In genomic region chr17:81349397-81350319, GRCh38 we compare ENCODE assay signal across 14 cellular contexts. TPM values are rescaled to one million over a fixed set of nuclear protein-coding genes. Genes with fewer than 3 reads are reported as not detected.
DNase-seq lines count a peak whose midpoint lies in the region; ATAC-seq and TF ChIP-seq lines count a peak whose summit lies in the region.
"Had no signal": no experiment of that assay in that cellular context is flagged by ENCODE, and none has a peak within 500 bp of the region (broad histone marks: within the 10 kb centered on the region; RNA-seq: fewer than 3 reads in every experiment).

No MANE protein-coding gene starts in this region.

- CTCF ChIA-PET in CD4-positive, alpha-beta memory T cell (lab: Charles Lee; ENCODE audit: partially characterized antibody), result no interaction called here
- CTCF ChIA-PET in activated CD8-positive, alpha-beta T cell treated with anti-CD3 and anti-CD28 coated beads, Interleukin-2, amount 10 ng/mL, durations not matched to agents 7 days and 5 days (lab: Charles Lee), result no interaction called here

- peaks cover 6% of the 10 kb centered on the region for H3K4me1 ChIP-seq in osteoblast (ENCODE audit: insufficient read depth, low read length)
- H3K4me1 ChIP-seq in CD4-positive, alpha-beta memory T cell (ENCODE audit: insufficient read depth, low read length), result peaks cover 8% of the 10 kb centered on the region

- no peak overlapping the region for H3K4me3 Mint-ChIP-seq in chondrocyte (ENCODE audit: unreplicated experiment)
- no peak overlapping the region for H3K4me3 Mint-ChIP-seq in CD4-positive, alpha-beta memory T cell
- no peak overlapping the region for H3K4me3 Mint-ChIP-seq in activated CD8-positive, alpha-beta T cell treated with anti-CD3 and anti-CD28 coated beads, Interleukin-2, amount 10 ng/mL, durations not matched to agents 7 days and 5 days
- H3K4me3 Mint-ChIP-seq: activated CD8-positive, alpha-beta memory T cell treated with anti-CD3 and anti-CD28 coated beads, Interleukin-2, amount 10 ng/mL, durations not matched to agents 7 days and 5 days had no signal

- H3K27me3 ChIP-seq in osteoblast (ENCODE audit: insufficient read depth, low read length), result no peaks in the 10 kb centered on the region
- H3K27me3 ChIP-seq in CD4-positive, alpha-beta memory T cell (ENCODE audit: insufficient read depth, low read length), result peaks cover 5% of the 10 kb centered on the region

- H3K4me3 ChIP-seq in osteoblast (ENCODE audit: insufficient read depth, low read length), result no peak overlapping the region
- no peak overlapping the region for H3K4me3 ChIP-seq in CD4-positive, alpha-beta memory T cell (ENCODE audit: low read length in 2 of 2)
- H3K4me3 ChIP-seq: esophagus muscularis mucosa had no signal

- H3K4me1 Mint-ChIP-seq in chondrocyte (ENCODE audit: low read depth), result peaks cover 19% of the 10 kb centered on the region
- H3K4me1 Mint-ChIP-seq in CD4-positive, alpha-beta memory T cell, result peaks cover under 1 to 7% (median 3%) of the 10 kb centered on the region in 4 donors
- H3K4me1 Mint-ChIP-seq in activated CD8-positive, alpha-beta T cell treated with anti-CD3 and anti-CD28 coated beads, Interleukin-2, amount 10 ng/mL, durations not matched to agents 7 days and 5 days (ENCODE audit: low read depth), result peaks cover 3% of the 10 kb centered on the region

- intact Hi-C loops in CD4-positive, alpha-beta memory T cell (cut with micrococcal nuclease), result no loop called here

- H4K20me1 ChIP-seq in osteoblast (ENCODE audit: insufficient read depth, low read length), result no peaks in the 10 kb centered on the region

- no peaks in the 10 kb centered on the region for H3K9me3 ChIP-seq in osteoblast (ENCODE audit: low read depth, low read length)
- H3K9me3 ChIP-seq in CD4-positive, alpha-beta memory T cell (ENCODE audit: control insufficient read depth in 1 of 2, low read length in 2 of 2), result no peaks in the 10 kb centered on the region
- H3K9me3 ChIP-seq: esophagus muscularis mucosa had no signal

- peak overlapping the region; percentile 7 for H2AFZ ChIP-seq in osteoblast (ENCODE audit: low read length)

- DNase-seq in EL (peak; percentile 41), NCI-H510A (lab: John Stamatoyannopoulos, UW) (peak; percentile 81), chondrocyte (ENCODE audit: low spot score) (no peak), osteoblast (ENCODE audit: insufficient read length, low spot score, missing footprints) (no peak), activated gamma-delta T cell treated with Interleukin-2 at 50 U/mL for 16 hours (no peak)
- no peak for DNase-seq in CD4-positive, alpha-beta memory T cell
- DNase-seq in activated CD8-positive, alpha-beta T cell treated with anti-CD3 and anti-CD28 coated beads, Interleukin-2, amount 10 ng/mL, durations not matched to agents 7 days and 5 days, result no peak
- DNase-seq: activated CD8-positive, alpha-beta memory T cell treated with anti-CD3 and anti-CD28 coated beads, Interleukin-2, amount 10 ng/mL, durations not matched to agents 7 days and 5 days; GDM1; GOT3; left cardiac atrium had no signal

- H3K27ac ChIP-seq in osteoblast (ENCODE audit: low read depth, low read length), result no peak overlapping the region
- H3K27ac ChIP-seq in CD4-positive, alpha-beta memory T cell (ENCODE audit: low read depth, low read length), result no peak overlapping the region
- H3K27ac ChIP-seq: HL-60 had no signal

- peak overlapping the region; percentile 15 for H3K27ac Mint-ChIP-seq in chondrocyte (ENCODE audit: unreplicated experiment)
- no peak overlapping the region for H3K27ac Mint-ChIP-seq in CD4-positive, alpha-beta memory T cell
- H3K27ac Mint-ChIP-seq in activated CD8-positive, alpha-beta T cell treated with anti-CD3 and anti-CD28 coated beads, Interleukin-2, amount 10 ng/mL, durations not matched to agents 7 days and 5 days, result no peak overlapping the region
- H3K27ac Mint-ChIP-seq: activated CD8-positive, alpha-beta memory T cell treated with anti-CD3 and anti-CD28 coated beads, Interleukin-2, amount 10 ng/mL, durations not matched to agents 7 days and 5 days had no signal

- ATAC-seq in activated CD8-positive, alpha-beta T cell treated with anti-CD3 and anti-CD28 coated beads, Interleukin-2, amount 10 ng/mL, durations not matched to agents 7 days and 5 days, result no peak
- ATAC-seq in GM18517 (IDR thresholded peaks at IDR 0.05; ENCODE audit: unreplicated experiment), result no peak
- ATAC-seq: activated CD8-positive, alpha-beta memory T cell treated with anti-CD3 and anti-CD28 coated beads, Interleukin-2, amount 10 ng/mL, durations not matched to agents 7 days and 5 days; left cardiac atrium had no signal

- H3K9me3 Mint-ChIP-seq in chondrocyte (ENCODE audit: low read depth), result no peaks in the 10 kb centered on the region
- H3K9me3 Mint-ChIP-seq in CD4-positive, alpha-beta memory T cell, result no peaks in the 10 kb centered on the region
- no peaks in the 10 kb centered on the region for H3K9me3 Mint-ChIP-seq in activated CD8-positive, alpha-beta T cell treated with anti-CD3 and anti-CD28 coated beads, Interleukin-2, amount 10 ng/mL, durations not matched to agents 7 days and 5 days (ENCODE audit: insufficient read depth)

- POLR2A ChIA-PET in CD4-positive, alpha-beta memory T cell (lab: Charles Lee; ENCODE audit: partially characterized antibody), result no interaction called here
- POLR2A ChIA-PET in activated CD8-positive, alpha-beta T cell treated with anti-CD3 and anti-CD28 coated beads, Interleukin-2, amount 10 ng/mL, durations not matched to agents 7 days and 5 days (lab: Charles Lee), result no interaction called here

- H3K36me3 Mint-ChIP-seq in chondrocyte (ENCODE audit: low read depth), result peaks cover under 1% of the 10 kb centered on the region
- no peaks in the 10 kb centered on the region for H3K36me3 Mint-ChIP-seq in CD4-positive, alpha-beta memory T cell
- no peaks in the 10 kb centered on the region for H3K36me3 Mint-ChIP-seq in activated CD8-positive, alpha-beta T cell treated with anti-CD3 and anti-CD28 coated beads, Interleukin-2, amount 10 ng/mL, durations not matched to agents 7 days and 5 days (ENCODE audit: low read depth)
- H3K36me3 Mint-ChIP-seq: activated CD8-positive, alpha-beta memory T cell treated with anti-CD3 and anti-CD28 coated beads, Interleukin-2, amount 10 ng/mL, durations not matched to agents 7 days and 5 days had no signal

- H3K79me2 ChIP-seq in osteoblast (ENCODE audit: insufficient read depth, low read length), result peaks cover 7% of the 10 kb centered on the region

- H3K27me3 Mint-ChIP-seq in chondrocyte (ENCODE audit: low read depth), result no peaks in the 10 kb centered on the region
- peaks cover 3 to 8% of the 10 kb centered on the region in 2 donors for H3K27me3 Mint-ChIP-seq in CD4-positive, alpha-beta memory T cell
- H3K27me3 Mint-ChIP-seq in activated CD8-positive, alpha-beta T cell treated with anti-CD3 and anti-CD28 coated beads, Interleukin-2, amount 10 ng/mL, durations not matched to agents 7 days and 5 days (ENCODE audit: low read depth), result peaks cover 26% of the 10 kb centered on the region

- no peaks in the 10 kb centered on the region for H3K36me3 ChIP-seq in osteoblast (ENCODE audit: insufficient read depth, low read length)
- H3K36me3 ChIP-seq in CD4-positive, alpha-beta memory T cell (ENCODE audit: insufficient read depth, low read length), result no peaks in the 10 kb centered on the region
- H3K36me3 ChIP-seq: esophagus muscularis mucosa had no signal

- TF ChIP-seq CTCF in chondrocyte (IDR thresholded peaks at IDR 0.05) (no peak), osteoblast (IDR thresholded peaks at IDR 0.05; ENCODE audit: extremely low read depth, low read depth, low read length) (no peak)

- H3K4me2 ChIP-seq in osteoblast (ENCODE audit: insufficient read depth, low read length), result no peak overlapping the region

RNA-seq across cellular contexts. Expression of gene BAHCC1, which starts 45.6 kb away (rescaled TPM):
- total RNA-seq in chondrocyte, result 20.6 to 32.3 TPM (median 22.7 TPM) in 3 replicates
- 11.2 and 11.5 TPM in 2 replicates for total RNA-seq in osteoblast
- total RNA-seq in CD4-positive, alpha-beta memory T cell, result not detected
- polyA plus RNA-seq in CD4-positive, alpha-beta memory T cell, result not detected
- under 1 TPM; 0.87 to 0.91 TPM for total RNA-seq in activated CD8-positive, alpha-beta T cell treated with anti-CD3 and anti-CD28 coated beads, Interleukin-2, amount 10 ng/mL, durations not matched to agents 7 days and 5 days

RNA-seq across cellular contexts. Expression of gene SLC38A10, which starts 54.6 kb away (rescaled TPM):
- total RNA-seq in chondrocyte, result 115 to 147 TPM (median 116 TPM) in 3 replicates
- 85.5 and 92.6 TPM in 2 replicates for total RNA-seq in osteoblast
- total RNA-seq in CD4-positive, alpha-beta memory T cell, result 100 to 1,000 TPM; 112 to 113 TPM
- 10 to 100 TPM; 49.0 to 69.6 TPM for polyA plus RNA-seq in CD4-positive, alpha-beta memory T cell
- total RNA-seq in activated CD8-positive, alpha-beta T cell treated with anti-CD3 and anti-CD28 coated beads, Interleukin-2, amount 10 ng/mL, durations not matched to agents 7 days and 5 days, result 10 to 100 TPM; 78.5 to 83.5 TPM

Comparison
In these comparisons a context has a peak if more than half of its experiments do, and no peak if none do; other contexts are left out.
1. DNase-seq: peak in EL (single experiment) and NCI-H510A (single experiment); none in chondrocyte (single experiment), osteoblast (single experiment), activated gamma-delta T cell treated with Interleukin-2 at 50 U/mL for 16 hours (single experiment), CD4-positive, alpha-beta memory T cell (0 of 5) and activated CD8-positive, alpha-beta T cell treated with anti-CD3 and anti-CD28 coated beads, Interleukin-2, amount 10 ng/mL, durations not matched to agents 7 days and 5 days (single experiment).